In the genomic region with DNA sequence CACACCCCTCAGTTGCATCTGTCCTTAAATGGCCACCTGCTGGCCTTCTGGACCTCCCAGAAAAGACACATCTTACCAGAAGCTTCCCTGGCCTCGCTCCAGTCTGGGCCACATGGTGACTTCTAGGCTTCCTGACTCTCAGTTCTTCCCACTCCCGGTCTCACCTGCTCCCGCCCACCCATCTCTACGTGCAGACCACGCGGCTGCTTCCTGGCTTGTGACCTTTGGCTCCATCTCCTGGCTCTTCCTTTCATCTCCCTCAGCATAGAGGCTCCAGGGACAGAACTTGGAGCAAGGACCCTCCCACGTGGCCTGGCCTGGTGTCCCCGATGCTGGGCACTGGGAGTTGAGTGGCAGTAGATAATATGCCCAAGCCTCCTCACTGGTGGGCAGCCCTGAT, we compare ENCODE assay signal across 1 cellular context.
TF ChIP-seq lines count a peak whose summit lies in the region.

No MANE protein-coding gene starts in this region.

TF ChIP-seq in HepG2, 621 proteins besides CTCF, POLR2A, EP300 and RAD21 (continued from another document and continues in another):
- TF ChIP-seq ATF7-NPFF (CRISPR knock-in tag; IDR thresholded peaks at IDR 0.05; ENCODE audit: low read depth) (peak; percentile 63), ZNF335 (CRISPR knock-in tag; IDR thresholded peaks at IDR 0.05) (peak; percentile 85), JDP2 (CRISPR knock-in tag; IDR thresholded peaks at IDR 0.05; ENCODE audit: borderline replicate concordance) (no peak), MZF1 (CRISPR knock-in tag; IDR thresholded peaks at IDR 0.05; ENCODE audit: borderline replicate concordance) (no peak), ZNF646 (CRISPR knock-in tag; IDR thresholded peaks at IDR 0.05) (0 out of 2 replicates have a peak, but pooled peaks have one; percentile 26), ZNF484 (CRISPR knock-in tag; IDR thresholded peaks at IDR 0.05; ENCODE audit: borderline replicate concordance, low read depth) (no peak), YY1 (IDR thresholded peaks at IDR 0.05; ENCODE audit: insufficient read depth, insufficient replicate concordance, low read depth, low read length) (peak; percentile 20), SIX1 (CRISPR knock-in tag; IDR thresholded peaks at IDR 0.05; ENCODE audit: borderline replicate concordance) (no peak), MATR3 (CRISPR knock-in tag; IDR thresholded peaks at IDR 0.05) (no peak), TBL1XR1 (IDR thresholded peaks at IDR 0.05; ENCODE audit: borderline replicate concordance, low read length, partially characterized antibody) (no peak), ZNF562 (CRISPR knock-in tag; IDR thresholded peaks at IDR 0.05; ENCODE audit: borderline replicate concordance) (0 out of 2 replicates have a peak, but pooled peaks have one; percentile 49), ISX (CRISPR knock-in tag; conservative IDR thresholded peaks at IDR 0.05) (0 out of 2 replicates have a peak, but pooled peaks have one; percentile 66), DBP (CRISPR knock-in tag; IDR thresholded peaks at IDR 0.05; ENCODE audit: not compliant biosample characterization) (peak; percentile 81), PHB2 (IDR thresholded peaks at IDR 0.05; ENCODE audit: partially characterized antibody) (no peak), ZKSCAN8 (CRISPR knock-in tag; IDR thresholded peaks at IDR 0.05; ENCODE audit: borderline replicate concordance) (no peak), TBX3 (IDR thresholded peaks at IDR 0.05; ENCODE audit: borderline replicate concordance) (no peak), ZNF253 (CRISPR knock-in tag; IDR thresholded peaks at IDR 0.05; ENCODE audit: borderline replicate concordance) (peak; percentile 77; the same call in 1 of the 2 replicates), ZNF839 (CRISPR knock-in tag; IDR thresholded peaks at IDR 0.05; ENCODE audit: borderline replicate concordance) (no peak), NR2F2 (IDR thresholded peaks at IDR 0.05; ENCODE audit: borderline replicate concordance, low read depth) (peak; percentile 41; the same call in 1 of the 2 replicates), FLYWCH1 (CRISPR knock-in tag; IDR thresholded peaks at IDR 0.05) (peak; percentile 89; the same call in 1 of the 2 replicates)
- TF ChIP-seq, protein P1, sequence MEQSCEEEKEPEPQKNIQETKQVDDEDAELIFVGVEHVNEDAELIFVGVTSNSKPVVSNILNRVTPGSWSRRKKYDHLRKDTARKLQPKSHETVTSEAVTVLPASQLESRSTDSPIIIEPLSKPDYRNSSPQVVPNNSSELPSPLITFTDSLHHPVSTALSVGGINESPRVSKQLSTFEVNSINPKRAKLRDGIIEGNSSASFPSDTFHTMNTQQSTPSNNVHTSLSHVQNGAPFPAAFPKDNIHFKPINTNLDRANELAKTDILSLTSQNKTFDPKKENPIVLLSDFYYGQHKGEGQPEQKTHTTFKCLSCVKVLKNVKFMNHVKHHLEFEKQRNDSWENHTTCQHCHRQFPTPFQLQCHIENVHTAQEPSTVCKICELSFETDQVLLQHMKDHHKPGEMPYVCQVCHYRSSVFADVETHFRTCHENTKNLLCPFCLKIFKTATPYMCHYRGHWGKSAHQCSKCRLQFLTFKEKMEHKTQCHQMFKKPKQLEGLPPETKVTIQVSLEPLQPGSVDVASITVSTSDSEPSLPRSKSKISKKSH (CRISPR knock-in tag; IDR thresholded peaks at IDR 0.05; ENCODE audit: borderline replicate concordance), result peak; percentile 93; the same call in 1 of the 2 replicates
- TF ChIP-seq, protein P2, sequence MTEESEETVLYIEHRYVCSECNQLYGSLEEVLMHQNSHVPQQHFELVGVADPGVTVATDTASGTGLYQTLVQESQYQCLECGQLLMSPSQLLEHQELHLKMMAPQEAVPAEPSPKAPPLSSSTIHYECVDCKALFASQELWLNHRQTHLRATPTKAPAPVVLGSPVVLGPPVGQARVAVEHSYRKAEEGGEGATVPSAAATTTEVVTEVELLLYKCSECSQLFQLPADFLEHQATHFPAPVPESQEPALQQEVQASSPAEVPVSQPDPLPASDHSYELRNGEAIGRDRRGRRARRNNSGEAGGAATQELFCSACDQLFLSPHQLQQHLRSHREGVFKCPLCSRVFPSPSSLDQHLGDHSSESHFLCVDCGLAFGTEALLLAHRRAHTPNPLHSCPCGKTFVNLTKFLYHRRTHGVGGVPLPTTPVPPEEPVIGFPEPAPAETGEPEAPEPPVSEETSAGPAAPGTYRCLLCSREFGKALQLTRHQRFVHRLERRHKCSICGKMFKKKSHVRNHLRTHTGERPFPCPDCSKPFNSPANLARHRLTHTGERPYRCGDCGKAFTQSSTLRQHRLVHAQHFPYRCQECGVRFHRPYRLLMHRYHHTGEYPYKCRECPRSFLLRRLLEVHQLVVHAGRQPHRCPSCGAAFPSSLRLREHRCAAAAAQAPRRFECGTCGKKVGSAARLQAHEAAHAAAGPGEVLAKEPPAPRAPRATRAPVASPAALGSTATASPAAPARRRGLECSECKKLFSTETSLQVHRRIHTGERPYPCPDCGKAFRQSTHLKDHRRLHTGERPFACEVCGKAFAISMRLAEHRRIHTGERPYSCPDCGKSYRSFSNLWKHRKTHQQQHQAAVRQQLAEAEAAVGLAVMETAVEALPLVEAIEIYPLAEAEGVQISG (CRISPR knock-in tag; IDR thresholded peaks at IDR 0.05), result peak; percentile 83
- TF ChIP-seq, protein P3, sequence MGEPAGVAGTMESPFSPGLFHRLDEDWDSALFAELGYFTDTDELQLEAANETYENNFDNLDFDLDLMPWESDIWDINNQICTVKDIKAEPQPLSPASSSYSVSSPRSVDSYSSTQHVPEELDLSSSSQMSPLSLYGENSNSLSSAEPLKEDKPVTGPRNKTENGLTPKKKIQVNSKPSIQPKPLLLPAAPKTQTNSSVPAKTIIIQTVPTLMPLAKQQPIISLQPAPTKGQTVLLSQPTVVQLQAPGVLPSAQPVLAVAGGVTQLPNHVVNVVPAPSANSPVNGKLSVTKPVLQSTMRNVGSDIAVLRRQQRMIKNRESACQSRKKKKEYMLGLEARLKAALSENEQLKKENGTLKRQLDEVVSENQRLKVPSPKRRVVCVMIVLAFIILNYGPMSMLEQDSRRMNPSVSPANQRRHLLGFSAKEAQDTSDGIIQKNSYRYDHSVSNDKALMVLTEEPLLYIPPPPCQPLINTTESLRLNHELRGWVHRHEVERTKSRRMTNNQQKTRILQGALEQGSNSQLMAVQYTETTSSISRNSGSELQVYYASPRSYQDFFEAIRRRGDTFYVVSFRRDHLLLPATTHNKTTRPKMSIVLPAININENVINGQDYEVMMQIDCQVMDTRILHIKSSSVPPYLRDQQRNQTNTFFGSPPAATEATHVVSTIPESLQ (CRISPR knock-in tag; conservative IDR thresholded peaks at IDR 0.05), result no peak
- TF ChIP-seq, protein P4, sequence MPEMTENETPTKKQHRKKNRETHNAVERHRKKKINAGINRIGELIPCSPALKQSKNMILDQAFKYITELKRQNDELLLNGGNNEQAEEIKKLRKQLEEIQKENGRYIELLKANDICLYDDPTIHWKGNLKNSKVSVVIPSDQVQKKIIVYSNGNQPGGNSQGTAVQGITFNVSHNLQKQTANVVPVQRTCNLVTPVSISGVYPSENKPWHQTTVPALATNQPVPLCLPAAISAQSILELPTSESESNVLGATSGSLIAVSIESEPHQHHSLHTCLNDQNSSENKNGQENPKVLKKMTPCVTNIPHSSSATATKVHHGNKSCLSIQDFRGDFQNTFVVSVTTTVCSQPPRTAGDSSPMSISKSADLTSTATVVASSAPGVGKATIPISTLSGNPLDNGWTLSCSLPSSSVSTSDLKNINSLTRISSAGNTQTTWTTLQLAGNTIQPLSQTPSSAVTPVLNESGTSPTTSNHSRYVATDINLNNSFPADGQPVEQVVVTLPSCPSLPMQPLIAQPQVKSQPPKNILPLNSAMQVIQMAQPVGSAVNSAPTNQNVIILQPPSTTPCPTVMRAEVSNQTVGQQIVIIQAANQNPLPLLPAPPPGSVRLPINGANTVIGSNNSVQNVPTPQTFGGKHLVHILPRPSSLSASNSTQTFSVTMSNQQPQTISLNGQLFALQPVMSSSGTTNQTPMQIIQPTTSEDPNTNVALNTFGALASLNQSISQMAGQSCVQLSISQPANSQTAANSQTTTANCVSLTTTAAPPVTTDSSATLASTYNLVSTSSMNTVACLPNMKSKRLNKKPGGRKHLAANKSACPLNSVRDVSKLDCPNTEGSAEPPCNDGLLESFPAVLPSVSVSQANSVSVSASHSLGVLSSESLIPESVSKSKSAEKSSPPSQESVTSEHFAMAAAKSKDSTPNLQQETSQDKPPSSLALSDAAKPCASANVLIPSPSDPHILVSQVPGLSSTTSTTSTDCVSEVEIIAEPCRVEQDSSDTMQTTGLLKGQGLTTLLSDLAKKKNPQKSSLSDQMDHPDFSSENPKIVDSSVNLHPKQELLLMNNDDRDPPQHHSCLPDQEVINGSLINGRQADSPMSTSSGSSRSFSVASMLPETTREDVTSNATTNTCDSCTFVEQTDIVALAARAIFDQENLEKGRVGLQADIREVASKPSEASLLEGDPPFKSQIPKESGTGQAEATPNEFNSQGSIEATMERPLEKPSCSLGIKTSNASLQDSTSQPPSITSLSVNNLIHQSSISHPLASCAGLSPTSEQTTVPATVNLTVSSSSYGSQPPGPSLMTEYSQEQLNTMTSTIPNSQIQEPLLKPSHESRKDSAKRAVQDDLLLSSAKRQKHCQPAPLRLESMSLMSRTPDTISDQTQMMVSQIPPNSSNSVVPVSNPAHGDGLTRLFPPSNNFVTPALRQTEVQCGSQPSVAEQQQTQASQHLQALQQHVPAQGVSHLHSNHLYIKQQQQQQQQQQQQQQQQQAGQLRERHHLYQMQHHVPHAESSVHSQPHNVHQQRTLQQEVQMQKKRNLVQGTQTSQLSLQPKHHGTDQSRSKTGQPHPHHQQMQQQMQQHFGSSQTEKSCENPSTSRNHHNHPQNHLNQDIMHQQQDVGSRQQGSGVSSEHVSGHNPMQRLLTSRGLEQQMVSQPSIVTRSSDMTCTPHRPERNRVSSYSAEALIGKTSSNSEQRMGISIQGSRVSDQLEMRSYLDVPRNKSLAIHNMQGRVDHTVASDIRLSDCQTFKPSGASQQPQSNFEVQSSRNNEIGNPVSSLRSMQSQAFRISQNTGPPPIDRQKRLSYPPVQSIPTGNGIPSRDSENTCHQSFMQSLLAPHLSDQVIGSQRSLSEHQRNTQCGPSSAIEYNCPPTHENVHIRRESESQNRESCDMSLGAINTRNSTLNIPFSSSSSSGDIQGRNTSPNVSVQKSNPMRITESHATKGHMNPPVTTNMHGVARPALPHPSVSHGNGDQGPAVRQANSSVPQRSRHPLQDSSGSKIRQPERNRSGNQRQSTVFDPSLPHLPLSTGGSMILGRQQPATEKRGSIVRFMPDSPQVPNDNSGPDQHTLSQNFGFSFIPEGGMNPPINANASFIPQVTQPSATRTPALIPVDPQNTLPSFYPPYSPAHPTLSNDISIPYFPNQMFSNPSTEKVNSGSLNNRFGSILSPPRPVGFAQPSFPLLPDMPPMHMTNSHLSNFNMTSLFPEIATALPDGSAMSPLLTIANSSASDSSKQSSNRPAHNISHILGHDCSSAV (CRISPR knock-in tag; IDR thresholded peaks at IDR 0.05; ENCODE audit: borderline replicate concordance), result no peak; the same call in 1 of the 2 replicates
- TF ChIP-seq, protein P5, sequence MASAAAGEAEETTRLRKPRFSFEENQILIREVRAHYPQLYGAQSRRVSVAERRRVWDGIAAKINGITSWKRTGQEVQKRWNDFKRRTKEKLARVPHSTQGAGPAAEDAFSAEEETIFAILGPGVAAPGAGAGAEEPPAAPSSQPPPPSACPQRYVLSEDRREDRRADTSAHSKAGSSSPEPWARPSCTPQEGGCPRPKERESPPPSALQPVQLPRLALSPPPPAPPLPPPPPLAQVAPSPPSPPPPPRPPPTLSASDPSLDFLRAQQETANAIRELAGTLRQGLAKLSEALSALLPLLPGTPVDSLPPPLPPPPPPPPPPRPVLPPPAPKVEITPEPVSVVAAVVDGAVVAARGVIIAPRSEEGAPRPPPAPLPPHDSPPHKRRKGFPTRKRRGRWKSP (CRISPR knock-in tag; IDR thresholded peaks at IDR 0.05), result peak; percentile 66; the same call in 1 of the 2 replicates
